ENCODE assay signal across 1 cellular context in the genomic region with DNA sequence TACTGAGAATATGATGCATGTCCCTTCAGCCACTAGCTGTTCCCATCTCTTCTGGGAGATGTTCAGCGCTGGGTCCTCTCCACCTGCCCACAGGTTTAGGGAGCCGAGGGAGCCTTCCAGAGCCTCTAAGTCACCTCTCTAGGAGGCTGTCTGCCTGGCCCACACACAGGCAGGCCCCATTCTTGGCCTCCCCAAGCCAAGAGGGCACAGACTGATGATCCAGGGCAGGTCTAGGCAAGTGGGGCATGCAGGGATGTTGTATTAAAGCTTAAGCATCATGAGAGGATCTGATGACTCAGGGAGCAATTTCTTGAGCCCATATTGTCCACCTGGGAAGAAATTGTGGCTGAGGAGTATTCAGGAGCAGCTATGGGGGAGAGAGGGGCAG.
TF ChIP-seq lines count a peak whose summit lies in the region.

No MANE protein-coding gene starts in this region.

TF ChIP-seq in GM23338, 12 proteins besides CTCF, POLR2A, EP300 and RAD21 (continued from another document):
- TF ChIP-seq, protein P1, sequence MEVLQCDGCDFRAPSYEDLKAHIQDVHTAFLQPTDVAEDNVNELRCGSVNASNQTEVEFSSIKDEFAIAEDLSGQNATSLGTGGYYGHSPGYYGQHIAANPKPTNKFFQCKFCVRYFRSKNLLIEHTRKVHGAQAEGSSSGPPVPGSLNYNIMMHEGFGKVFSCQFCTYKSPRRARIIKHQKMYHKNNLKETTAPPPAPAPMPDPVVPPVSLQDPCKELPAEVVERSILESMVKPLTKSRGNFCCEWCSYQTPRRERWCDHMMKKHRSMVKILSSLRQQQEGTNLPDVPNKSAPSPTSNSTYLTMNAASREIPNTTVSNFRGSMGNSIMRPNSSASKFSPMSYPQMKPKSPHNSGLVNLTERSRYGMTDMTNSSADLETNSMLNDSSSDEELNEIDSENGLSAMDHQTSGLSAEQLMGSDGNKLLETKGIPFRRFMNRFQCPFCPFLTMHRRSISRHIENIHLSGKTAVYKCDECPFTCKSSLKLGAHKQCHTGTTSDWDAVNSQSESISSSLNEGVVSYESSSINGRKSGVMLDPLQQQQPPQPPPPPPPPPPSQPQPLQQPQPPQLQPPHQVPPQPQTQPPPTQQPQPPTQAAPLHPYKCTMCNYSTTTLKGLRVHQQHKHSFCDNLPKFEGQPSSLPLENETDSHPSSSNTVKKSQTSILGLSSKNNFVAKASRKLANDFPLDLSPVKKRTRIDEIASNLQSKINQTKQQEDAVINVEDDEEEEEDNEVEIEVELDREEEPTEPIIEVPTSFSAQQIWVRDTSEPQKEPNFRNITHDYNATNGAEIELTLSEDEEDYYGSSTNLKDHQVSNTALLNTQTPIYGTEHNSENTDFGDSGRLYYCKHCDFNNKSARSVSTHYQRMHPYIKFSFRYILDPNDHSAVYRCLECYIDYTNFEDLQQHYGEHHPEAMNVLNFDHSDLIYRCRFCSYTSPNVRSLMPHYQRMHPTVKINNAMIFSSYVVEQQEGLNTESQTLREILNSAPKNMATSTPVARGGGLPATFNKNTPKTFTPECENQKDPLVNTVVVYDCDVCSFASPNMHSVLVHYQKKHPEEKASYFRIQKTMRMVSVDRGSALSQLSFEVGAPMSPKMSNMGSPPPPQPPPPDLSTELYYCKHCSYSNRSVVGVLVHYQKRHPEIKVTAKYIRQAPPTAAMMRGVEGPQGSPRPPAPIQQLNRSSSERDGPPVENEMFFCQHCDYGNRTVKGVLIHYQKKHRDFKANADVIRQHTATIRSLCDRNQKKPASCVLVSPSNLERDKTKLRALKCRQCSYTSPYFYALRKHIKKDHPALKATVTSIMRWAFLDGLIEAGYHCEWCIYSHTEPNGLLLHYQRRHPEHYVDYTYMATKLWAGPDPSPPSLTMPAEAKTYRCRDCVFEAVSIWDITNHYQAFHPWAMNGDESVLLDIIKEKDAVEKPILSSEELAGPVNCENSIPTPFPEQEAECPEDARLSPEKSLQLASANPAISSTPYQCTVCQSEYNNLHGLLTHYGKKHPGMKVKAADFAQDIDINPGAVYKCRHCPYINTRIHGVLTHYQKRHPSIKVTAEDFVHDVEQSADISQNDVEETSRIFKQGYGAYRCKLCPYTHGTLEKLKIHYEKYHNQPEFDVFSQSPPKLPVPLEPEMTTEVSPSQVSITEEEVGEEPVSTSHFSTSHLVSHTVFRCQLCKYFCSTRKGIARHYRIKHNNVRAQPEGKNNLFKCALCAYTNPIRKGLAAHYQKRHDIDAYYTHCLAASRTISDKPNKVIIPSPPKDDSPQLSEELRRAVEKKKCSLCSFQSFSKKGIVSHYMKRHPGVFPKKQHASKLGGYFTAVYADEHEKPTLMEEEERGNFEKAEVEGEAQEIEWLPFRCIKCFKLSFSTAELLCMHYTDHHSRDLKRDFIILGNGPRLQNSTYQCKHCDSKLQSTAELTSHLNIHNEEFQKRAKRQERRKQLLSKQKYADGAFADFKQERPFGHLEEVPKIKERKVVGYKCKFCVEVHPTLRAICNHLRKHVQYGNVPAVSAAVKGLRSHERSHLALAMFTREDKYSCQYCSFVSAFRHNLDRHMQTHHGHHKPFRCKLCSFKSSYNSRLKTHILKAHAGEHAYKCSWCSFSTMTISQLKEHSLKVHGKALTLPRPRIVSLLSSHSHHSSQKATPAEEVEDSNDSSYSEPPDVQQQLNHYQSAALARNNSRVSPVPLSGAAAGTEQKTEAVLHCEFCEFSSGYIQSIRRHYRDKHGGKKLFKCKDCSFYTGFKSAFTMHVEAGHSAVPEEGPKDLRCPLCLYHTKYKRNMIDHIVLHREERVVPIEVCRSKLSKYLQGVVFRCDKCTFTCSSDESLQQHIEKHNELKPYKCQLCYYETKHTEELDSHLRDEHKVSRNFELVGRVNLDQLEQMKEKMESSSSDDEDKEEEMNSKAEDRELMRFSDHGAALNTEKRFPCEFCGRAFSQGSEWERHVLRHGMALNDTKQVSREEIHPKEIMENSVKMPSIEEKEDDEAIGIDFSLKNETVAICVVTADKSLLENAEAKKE (CRISPR knock-in tag; IDR thresholded peaks at IDR 0.05), result no peak
- no peak for TF ChIP-seq STAT1 (IDR thresholded peaks at IDR 0.05; ENCODE audit: unreplicated experiment)
